1 cellular context compared by ENCODE assay signal in genomic region chr12:56127888-56128668, GRCh38.
TF ChIP-seq lines count a peak whose summit lies in the region.

A gene with protein sequence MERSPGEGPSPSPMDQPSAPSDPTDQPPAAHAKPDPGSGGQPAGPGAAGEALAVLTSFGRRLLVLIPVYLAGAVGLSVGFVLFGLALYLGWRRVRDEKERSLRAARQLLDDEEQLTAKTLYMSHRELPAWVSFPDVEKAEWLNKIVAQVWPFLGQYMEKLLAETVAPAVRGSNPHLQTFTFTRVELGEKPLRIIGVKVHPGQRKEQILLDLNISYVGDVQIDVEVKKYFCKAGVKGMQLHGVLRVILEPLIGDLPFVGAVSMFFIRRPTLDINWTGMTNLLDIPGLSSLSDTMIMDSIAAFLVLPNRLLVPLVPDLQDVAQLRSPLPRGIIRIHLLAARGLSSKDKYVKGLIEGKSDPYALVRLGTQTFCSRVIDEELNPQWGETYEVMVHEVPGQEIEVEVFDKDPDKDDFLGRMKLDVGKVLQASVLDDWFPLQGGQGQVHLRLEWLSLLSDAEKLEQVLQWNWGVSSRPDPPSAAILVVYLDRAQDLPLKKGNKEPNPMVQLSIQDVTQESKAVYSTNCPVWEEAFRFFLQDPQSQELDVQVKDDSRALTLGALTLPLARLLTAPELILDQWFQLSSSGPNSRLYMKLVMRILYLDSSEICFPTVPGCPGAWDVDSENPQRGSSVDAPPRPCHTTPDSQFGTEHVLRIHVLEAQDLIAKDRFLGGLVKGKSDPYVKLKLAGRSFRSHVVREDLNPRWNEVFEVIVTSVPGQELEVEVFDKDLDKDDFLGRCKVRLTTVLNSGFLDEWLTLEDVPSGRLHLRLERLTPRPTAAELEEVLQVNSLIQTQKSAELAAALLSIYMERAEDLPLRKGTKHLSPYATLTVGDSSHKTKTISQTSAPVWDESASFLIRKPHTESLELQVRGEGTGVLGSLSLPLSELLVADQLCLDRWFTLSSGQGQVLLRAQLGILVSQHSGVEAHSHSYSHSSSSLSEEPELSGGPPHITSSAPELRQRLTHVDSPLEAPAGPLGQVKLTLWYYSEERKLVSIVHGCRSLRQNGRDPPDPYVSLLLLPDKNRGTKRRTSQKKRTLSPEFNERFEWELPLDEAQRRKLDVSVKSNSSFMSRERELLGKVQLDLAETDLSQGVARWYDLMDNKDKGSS (plus strand): TSS chr12:56128267. CDS start chr12:56128320, 53 bp downstream.

TF ChIP-seq in HEK293, 187 proteins besides CTCF, POLR2A, EP300 and RAD21 (continued from another document and continues in another):
- TF ChIP-seq ZNF513 (tag by site-specific recombination; IDR thresholded peaks at IDR 0.05) (no peak), PRDM1 (tag by site-specific recombination; IDR thresholded peaks at IDR 0.05) (0 out of 2 replicates have a peak, but pooled peaks have one; percentile 68), ZSCAN23 (tag by site-specific recombination; IDR thresholded peaks at IDR 0.05) (no peak), GLIS1 (tag by site-specific recombination; IDR thresholded peaks at IDR 0.05) (peak; percentile 92), KLF10 (tag by site-specific recombination; IDR thresholded peaks at IDR 0.05) (peak; percentile 89), ZBTB7A (tag by site-specific recombination; IDR thresholded peaks at IDR 0.05; ENCODE audit: low read depth) (no peak), ZNF660 (tag by site-specific recombination; IDR thresholded peaks at IDR 0.05) (peak; percentile 26), ZNF600 (tag by site-specific recombination; IDR thresholded peaks at IDR 0.05) (peak; percentile 10; the same call in 1 of the 2 replicates), ZNF324 (tag by site-specific recombination; IDR thresholded peaks at IDR 0.05) (peak; percentile 46; the same call in 1 of the 2 replicates), ZNF488 (tag by site-specific recombination; IDR thresholded peaks at IDR 0.05) (no peak), ZIC2 (tag by site-specific recombination; IDR thresholded peaks at IDR 0.05) (peak; percentile 62), ZBTB8A (tag by site-specific recombination; IDR thresholded peaks at IDR 0.05) (peak; percentile 33; the same call in 1 of the 2 replicates), ZBTB17 (tag by site-specific recombination; IDR thresholded peaks at IDR 0.05) (peak; percentile 74), BCL11A (tag by site-specific recombination; IDR thresholded peaks at IDR 0.05; ENCODE audit: low read depth) (0 out of 2 replicates have a peak, but pooled peaks have one; percentile 22), ZNF501 (tag by site-specific recombination; IDR thresholded peaks at IDR 0.05) (peak; percentile 89), ZNF341 (tag by site-specific recombination; IDR thresholded peaks at IDR 0.05; ENCODE audit: low read depth) (peak; percentile 52; the same call in 1 of the 2 replicates), ZNF391 (tag by site-specific recombination; IDR thresholded peaks at IDR 0.05; ENCODE audit: borderline replicate concordance, low read depth) (peak; percentile 36; the same call in 1 of the 2 replicates), ZBTB48 (tag by site-specific recombination; IDR thresholded peaks at IDR 0.05) (peak; percentile 85), ZEB2 (tag by site-specific recombination; IDR thresholded peaks at IDR 0.05) (peak; percentile 62; the same call in 1 of the 2 replicates), ZNF2 (tag by site-specific recombination; IDR thresholded peaks at IDR 0.05) (peak; percentile 50), KLF9 (tag by site-specific recombination; IDR thresholded peaks at IDR 0.05; ENCODE audit: low read depth) (peak; percentile 61), ZXDB (tag by site-specific recombination; IDR thresholded peaks at IDR 0.05) (peak; percentile 79), BCL11B (tag by site-specific recombination; IDR thresholded peaks at IDR 0.05; ENCODE audit: low read depth) (peak; percentile 88), KLF16 (tag by site-specific recombination; IDR thresholded peaks at IDR 0.05) (peak; percentile 16; the same call in 1 of the 2 replicates), ZNF747 (tag by site-specific recombination; IDR thresholded peaks at IDR 0.05) (no peak), ZNF629 (tag by site-specific recombination; IDR thresholded peaks at IDR 0.05) (peak; percentile 99)
- TF ChIP-seq, protein P1, sequence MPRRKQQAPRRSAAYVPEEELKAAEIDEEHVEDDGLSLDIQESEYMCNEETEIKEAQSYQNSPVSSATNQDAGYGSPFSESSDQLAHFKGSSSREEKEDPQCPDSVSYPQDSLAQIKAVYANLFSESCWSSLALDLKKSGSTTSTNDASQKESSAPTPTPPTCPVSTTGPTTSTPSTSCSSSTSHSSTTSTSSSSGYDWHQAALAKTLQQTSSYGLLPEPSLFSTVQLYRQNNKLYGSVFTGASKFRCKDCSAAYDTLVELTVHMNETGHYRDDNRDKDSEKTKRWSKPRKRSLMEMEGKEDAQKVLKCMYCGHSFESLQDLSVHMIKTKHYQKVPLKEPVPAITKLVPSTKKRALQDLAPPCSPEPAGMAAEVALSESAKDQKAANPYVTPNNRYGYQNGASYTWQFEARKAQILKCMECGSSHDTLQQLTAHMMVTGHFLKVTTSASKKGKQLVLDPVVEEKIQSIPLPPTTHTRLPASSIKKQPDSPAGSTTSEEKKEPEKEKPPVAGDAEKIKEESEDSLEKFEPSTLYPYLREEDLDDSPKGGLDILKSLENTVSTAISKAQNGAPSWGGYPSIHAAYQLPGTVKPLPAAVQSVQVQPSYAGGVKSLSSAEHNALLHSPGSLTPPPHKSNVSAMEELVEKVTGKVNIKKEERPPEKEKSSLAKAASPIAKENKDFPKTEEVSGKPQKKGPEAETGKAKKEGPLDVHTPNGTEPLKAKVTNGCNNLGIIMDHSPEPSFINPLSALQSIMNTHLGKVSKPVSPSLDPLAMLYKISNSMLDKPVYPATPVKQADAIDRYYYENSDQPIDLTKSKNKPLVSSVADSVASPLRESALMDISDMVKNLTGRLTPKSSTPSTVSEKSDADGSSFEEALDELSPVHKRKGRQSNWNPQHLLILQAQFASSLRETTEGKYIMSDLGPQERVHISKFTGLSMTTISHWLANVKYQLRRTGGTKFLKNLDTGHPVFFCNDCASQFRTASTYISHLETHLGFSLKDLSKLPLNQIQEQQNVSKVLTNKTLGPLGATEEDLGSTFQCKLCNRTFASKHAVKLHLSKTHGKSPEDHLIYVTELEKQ (tag by site-specific recombination; IDR thresholded peaks at IDR 0.05; ENCODE audit: borderline replicate concordance), result no peak
- TF ChIP-seq, protein P2, sequence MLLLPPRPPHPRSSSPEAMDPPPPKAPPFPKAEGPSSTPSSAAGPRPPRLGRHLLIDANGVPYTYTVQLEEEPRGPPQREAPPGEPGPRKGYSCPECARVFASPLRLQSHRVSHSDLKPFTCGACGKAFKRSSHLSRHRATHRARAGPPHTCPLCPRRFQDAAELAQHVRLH (tag by site-specific recombination; IDR thresholded peaks at IDR 0.05), result peak; percentile 86; the same call in 1 of the 2 replicates
- TF ChIP-seq, protein P3, sequence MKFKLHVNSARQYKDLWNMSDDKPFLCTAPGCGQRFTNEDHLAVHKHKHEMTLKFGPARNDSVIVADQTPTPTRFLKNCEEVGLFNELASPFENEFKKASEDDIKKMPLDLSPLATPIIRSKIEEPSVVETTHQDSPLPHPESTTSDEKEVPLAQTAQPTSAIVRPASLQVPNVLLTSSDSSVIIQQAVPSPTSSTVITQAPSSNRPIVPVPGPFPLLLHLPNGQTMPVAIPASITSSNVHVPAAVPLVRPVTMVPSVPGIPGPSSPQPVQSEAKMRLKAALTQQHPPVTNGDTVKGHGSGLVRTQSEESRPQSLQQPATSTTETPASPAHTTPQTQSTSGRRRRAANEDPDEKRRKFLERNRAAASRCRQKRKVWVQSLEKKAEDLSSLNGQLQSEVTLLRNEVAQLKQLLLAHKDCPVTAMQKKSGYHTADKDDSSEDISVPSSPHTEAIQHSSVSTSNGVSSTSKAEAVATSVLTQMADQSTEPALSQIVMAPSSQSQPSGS (tag by site-specific recombination; IDR thresholded peaks at IDR 0.05; ENCODE audit: low read depth), result peak; percentile 100
- TF ChIP-seq, protein P4, sequence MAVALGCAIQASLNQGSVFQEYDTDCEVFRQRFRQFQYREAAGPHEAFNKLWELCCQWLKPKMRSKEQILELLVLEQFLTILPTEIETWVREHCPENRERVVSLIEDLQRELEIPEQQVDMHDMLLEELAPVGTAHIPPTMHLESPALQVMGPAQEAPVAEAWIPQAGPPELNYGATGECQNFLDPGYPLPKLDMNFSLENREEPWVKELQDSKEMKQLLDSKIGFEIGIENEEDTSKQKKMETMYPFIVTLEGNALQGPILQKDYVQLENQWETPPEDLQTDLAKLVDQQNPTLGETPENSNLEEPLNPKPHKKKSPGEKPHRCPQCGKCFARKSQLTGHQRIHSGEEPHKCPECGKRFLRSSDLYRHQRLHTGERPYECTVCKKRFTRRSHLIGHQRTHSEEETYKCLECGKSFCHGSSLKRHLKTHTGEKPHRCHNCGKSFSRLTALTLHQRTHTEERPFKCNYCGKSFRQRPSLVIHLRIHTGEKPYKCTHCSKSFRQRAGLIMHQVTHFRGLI (tag by site-specific recombination; IDR thresholded peaks at IDR 0.05), result 0 out of 2 replicates have a peak, but pooled peaks have one; percentile 57
- TF ChIP-seq, protein P5, sequence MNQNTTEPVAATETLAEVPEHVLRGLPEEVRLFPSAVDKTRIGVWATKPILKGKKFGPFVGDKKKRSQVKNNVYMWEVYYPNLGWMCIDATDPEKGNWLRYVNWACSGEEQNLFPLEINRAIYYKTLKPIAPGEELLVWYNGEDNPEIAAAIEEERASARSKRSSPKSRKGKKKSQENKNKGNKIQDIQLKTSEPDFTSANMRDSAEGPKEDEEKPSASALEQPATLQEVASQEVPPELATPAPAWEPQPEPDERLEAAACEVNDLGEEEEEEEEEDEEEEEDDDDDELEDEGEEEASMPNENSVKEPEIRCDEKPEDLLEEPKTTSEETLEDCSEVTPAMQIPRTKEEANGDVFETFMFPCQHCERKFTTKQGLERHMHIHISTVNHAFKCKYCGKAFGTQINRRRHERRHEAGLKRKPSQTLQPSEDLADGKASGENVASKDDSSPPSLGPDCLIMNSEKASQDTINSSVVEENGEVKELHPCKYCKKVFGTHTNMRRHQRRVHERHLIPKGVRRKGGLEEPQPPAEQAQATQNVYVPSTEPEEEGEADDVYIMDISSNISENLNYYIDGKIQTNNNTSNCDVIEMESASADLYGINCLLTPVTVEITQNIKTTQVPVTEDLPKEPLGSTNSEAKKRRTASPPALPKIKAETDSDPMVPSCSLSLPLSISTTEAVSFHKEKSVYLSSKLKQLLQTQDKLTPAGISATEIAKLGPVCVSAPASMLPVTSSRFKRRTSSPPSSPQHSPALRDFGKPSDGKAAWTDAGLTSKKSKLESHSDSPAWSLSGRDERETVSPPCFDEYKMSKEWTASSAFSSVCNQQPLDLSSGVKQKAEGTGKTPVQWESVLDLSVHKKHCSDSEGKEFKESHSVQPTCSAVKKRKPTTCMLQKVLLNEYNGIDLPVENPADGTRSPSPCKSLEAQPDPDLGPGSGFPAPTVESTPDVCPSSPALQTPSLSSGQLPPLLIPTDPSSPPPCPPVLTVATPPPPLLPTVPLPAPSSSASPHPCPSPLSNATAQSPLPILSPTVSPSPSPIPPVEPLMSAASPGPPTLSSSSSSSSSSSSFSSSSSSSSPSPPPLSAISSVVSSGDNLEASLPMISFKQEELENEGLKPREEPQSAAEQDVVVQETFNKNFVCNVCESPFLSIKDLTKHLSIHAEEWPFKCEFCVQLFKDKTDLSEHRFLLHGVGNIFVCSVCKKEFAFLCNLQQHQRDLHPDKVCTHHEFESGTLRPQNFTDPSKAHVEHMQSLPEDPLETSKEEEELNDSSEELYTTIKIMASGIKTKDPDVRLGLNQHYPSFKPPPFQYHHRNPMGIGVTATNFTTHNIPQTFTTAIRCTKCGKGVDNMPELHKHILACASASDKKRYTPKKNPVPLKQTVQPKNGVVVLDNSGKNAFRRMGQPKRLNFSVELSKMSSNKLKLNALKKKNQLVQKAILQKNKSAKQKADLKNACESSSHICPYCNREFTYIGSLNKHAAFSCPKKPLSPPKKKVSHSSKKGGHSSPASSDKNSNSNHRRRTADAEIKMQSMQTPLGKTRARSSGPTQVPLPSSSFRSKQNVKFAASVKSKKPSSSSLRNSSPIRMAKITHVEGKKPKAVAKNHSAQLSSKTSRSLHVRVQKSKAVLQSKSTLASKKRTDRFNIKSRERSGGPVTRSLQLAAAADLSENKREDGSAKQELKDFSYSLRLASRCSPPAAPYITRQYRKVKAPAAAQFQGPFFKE (tag by site-specific recombination; IDR thresholded peaks at IDR 0.05; ENCODE audit: borderline replicate concordance), result 0 out of 2 replicates have a peak, but pooled peaks have one; percentile 30
- TF ChIP-seq, protein P6, sequence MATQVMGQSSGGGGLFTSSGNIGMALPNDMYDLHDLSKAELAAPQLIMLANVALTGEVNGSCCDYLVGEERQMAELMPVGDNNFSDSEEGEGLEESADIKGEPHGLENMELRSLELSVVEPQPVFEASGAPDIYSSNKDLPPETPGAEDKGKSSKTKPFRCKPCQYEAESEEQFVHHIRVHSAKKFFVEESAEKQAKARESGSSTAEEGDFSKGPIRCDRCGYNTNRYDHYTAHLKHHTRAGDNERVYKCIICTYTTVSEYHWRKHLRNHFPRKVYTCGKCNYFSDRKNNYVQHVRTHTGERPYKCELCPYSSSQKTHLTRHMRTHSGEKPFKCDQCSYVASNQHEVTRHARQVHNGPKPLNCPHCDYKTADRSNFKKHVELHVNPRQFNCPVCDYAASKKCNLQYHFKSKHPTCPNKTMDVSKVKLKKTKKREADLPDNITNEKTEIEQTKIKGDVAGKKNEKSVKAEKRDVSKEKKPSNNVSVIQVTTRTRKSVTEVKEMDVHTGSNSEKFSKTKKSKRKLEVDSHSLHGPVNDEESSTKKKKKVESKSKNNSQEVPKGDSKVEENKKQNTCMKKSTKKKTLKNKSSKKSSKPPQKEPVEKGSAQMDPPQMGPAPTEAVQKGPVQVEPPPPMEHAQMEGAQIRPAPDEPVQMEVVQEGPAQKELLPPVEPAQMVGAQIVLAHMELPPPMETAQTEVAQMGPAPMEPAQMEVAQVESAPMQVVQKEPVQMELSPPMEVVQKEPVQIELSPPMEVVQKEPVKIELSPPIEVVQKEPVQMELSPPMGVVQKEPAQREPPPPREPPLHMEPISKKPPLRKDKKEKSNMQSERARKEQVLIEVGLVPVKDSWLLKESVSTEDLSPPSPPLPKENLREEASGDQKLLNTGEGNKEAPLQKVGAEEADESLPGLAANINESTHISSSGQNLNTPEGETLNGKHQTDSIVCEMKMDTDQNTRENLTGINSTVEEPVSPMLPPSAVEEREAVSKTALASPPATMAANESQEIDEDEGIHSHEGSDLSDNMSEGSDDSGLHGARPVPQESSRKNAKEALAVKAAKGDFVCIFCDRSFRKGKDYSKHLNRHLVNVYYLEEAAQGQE (tag by site-specific recombination; IDR thresholded peaks at IDR 0.05), result 0 out of 2 replicates have a peak, but pooled peaks have one; percentile 41
